Comparison of ENCODE assay signal across 14 cellular contexts in the genomic region with DNA sequence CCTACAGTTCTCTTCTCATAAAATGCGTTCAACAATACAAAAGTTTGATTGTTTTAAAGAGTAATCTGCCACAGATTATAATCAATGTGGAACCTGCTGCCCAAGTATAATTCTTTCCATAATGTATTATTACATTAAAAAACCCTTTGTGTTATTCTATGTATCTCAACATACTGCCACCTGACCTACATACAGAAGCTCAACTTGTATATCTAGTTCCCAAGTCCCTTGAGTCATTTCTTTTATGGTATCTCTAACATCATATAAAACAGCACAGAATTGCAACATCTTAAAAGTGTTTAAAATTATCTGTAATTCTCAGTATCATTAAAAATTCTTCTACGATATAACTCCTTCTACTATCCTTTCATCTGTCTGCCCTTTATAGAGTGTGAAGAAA.
DNase-seq lines count a peak whose midpoint lies in the region; ATAC-seq and TF ChIP-seq lines count a peak whose summit lies in the region.
"Had no signal": no experiment of that assay in that cellular context is flagged by ENCODE, and none has a peak within 500 bp of the region (broad histone marks: within the 10 kb centered on the region; RNA-seq: fewer than 3 reads in every experiment).

No MANE protein-coding gene starts in this region.

- POLR2A ChIA-PET in naive thymus-derived CD8-positive, alpha-beta T cell (lab: Charles Lee): interaction anchor here (1.6 kb wide), 1 partner anchor 66 kb away, joined by 3 read pairs; no protein-coding TSS in a partner anchor

- no peak overlapping the region for H3K4me3 Mint-ChIP-seq in naive thymus-derived CD8-positive, alpha-beta T cell
- no peak overlapping the region for H3K4me3 Mint-ChIP-seq in activated naive CD4-positive, alpha-beta T cell treated with anti-CD3 and anti-CD28 coated beads for 36 hours

- H3K9ac ChIP-seq in colonic mucosa (ENCODE audit: low read depth in 2 of 2, low read length in 2 of 2): no peak overlapping the region
- no peak overlapping the region for H3K9ac ChIP-seq in mucosa of rectum (ENCODE audit: low read depth in 1 of 2, low read length in 2 of 2)

- H3K4me3 ChIP-seq in left ventricle myocardium inferior: no peak overlapping the region
- H3K4me3 ChIP-seq in heart right ventricle: no peak overlapping the region
- H3K4me3 ChIP-seq in colonic mucosa: no peak overlapping the region
- no peak overlapping the region for H3K4me3 ChIP-seq in mucosa of rectum (ENCODE audit: low read length in 2 of 2)
- H3K4me3 ChIP-seq: GM12878 had no signal

- H3K27me3 ChIP-seq in left ventricle myocardium inferior (ENCODE audit: low read depth) (no peaks in the 10 kb centered on the region), heart right ventricle (no peaks in the 10 kb centered on the region), colonic mucosa (no peaks in the 10 kb centered on the region), mucosa of rectum (ENCODE audit: control insufficient read depth in 2 of 2, insufficient read depth in 2 of 2, low read length in 2 of 2) (no peaks in the 10 kb centered on the region)

- H3K27me3 Mint-ChIP-seq in naive thymus-derived CD8-positive, alpha-beta T cell: no peaks in the 10 kb centered on the region
- no peaks in the 10 kb centered on the region for H3K27me3 Mint-ChIP-seq in activated naive CD4-positive, alpha-beta T cell treated with anti-CD3 and anti-CD28 coated beads for 36 hours (ENCODE audit: low read depth)

- H3K27ac ChIP-seq in left ventricle myocardium inferior (replicated peaks) (peak overlapping the region; percentile 56), heart right ventricle (peak overlapping the region in 2 of 10 donors; percentile 41 to 51), colonic mucosa (peak overlapping the region; percentile 7), mucosa of rectum (ENCODE audit: low read depth in 2 of 2, low read length in 2 of 2) (peak overlapping the region; percentile 25 to 48)

- peaks cover 0 to 2% (median 0%) of the 10 kb centered on the region in 9 donors for H3K9me3 Mint-ChIP-seq in naive thymus-derived CD8-positive, alpha-beta T cell
- no peaks in the 10 kb centered on the region for H3K9me3 Mint-ChIP-seq in activated naive CD4-positive, alpha-beta T cell treated with anti-CD3 and anti-CD28 coated beads for 36 hours

- no peak for ATAC-seq in heart right ventricle
- no peak for ATAC-seq in naive thymus-derived CD8-positive, alpha-beta T cell
- ATAC-seq in GM19023 (IDR thresholded peaks at IDR 0.05; ENCODE audit: unreplicated experiment): no peak
- ATAC-seq: GM12878, HCT116 had no signal

- peaks cover 84% of the 10 kb centered on the region for H3K4me1 ChIP-seq in left ventricle myocardium inferior
- H3K4me1 ChIP-seq in heart right ventricle: peaks cover 2 to 87% (median 55%) of the 10 kb centered on the region in 9 donors
- peaks cover 13% of the 10 kb centered on the region for H3K4me1 ChIP-seq in colonic mucosa
- H3K4me1 ChIP-seq in mucosa of rectum (ENCODE audit: control insufficient read depth in 2 of 2, insufficient read depth in 2 of 2, low read length in 2 of 2): peaks cover 3 to 16% of the 10 kb centered on the region in 2 donors

- WGBS in heart right ventricle, 2 donors: 77 to 87% methylated on average over 2 of the region's 2 CpGs

- no peak for TF ChIP-seq CTCF in left ventricle myocardium inferior (IDR thresholded peaks at IDR 0.05; ENCODE audit: borderline replicate concordance)
- TF ChIP-seq CTCF in heart right ventricle (IDR thresholded peaks at IDR 0.05): no peak
- no peak for TF ChIP-seq CTCF in colonic mucosa (IDR thresholded peaks at IDR 0.05)

- intact Hi-C loops in left ventricle myocardium inferior (cut with micrococcal nuclease) (no loop called here), heart right ventricle (cut with DNase I) (loop anchor here in 2 of 10 donors (10.0 kb wide), 2 partner anchors 68 to 228 kb away; a partner anchor contains a TSS), colonic mucosa (cut with DNase I) (no loop called here)
- intact Hi-C loops in activated naive CD4-positive, alpha-beta T cell treated with anti-CD3 and anti-CD28 coated beads for 36 hours (cut with micrococcal nuclease): no loop called here

- no peak for DNase-seq in left ventricle myocardium inferior
- DNase-seq in heart right ventricle: no peak
- no peak for DNase-seq in colonic mucosa
- DNase-seq in naive thymus-derived CD8-positive, alpha-beta T cell: no peak
- no peak for DNase-seq in activated naive CD4-positive, alpha-beta T cell treated with anti-CD3 and anti-CD28 coated beads for 36 hours
- DNase-seq in NCI-H2196 (lab: John Stamatoyannopoulos, UW; ENCODE audit: unreplicated experiment): no peak
- DNase-seq: DMS79, Kasumi-1, NCI-H187 treated with DMSO at 0.1 percent for 48 hours, NCI-H510A had no signal

- H3K27ac Mint-ChIP-seq in naive thymus-derived CD8-positive, alpha-beta T cell: peak overlapping the region in 4 of 10 donors; percentile 2 to 57 (median 24)
- no peak overlapping the region for H3K27ac Mint-ChIP-seq in activated naive CD4-positive, alpha-beta T cell treated with anti-CD3 and anti-CD28 coated beads for 36 hours

- CTCF ChIA-PET in activated naive CD4-positive, alpha-beta T cell treated with anti-CD3 and anti-CD28 coated beads for 36 hours (lab: Charles Lee): no interaction called here

- no peaks in the 10 kb centered on the region for H3K9me3 ChIP-seq in left ventricle myocardium inferior (replicated peaks)
- no peaks in the 10 kb centered on the region for H3K9me3 ChIP-seq in heart right ventricle
- H3K9me3 ChIP-seq in colonic mucosa: no peaks in the 10 kb centered on the region
- no peaks in the 10 kb centered on the region for H3K9me3 ChIP-seq in mucosa of rectum (ENCODE audit: control insufficient read depth in 2 of 2, low read length in 2 of 2)

- peaks cover 0 to 23% (median 10%) of the 10 kb centered on the region in 3 donors for H3K36me3 Mint-ChIP-seq in naive thymus-derived CD8-positive, alpha-beta T cell
- peaks cover 26% of the 10 kb centered on the region for H3K36me3 Mint-ChIP-seq in activated naive CD4-positive, alpha-beta T cell treated with anti-CD3 and anti-CD28 coated beads for 36 hours (ENCODE audit: low read depth)

- H3K4me1 Mint-ChIP-seq in naive thymus-derived CD8-positive, alpha-beta T cell: peaks cover 31 to 88% (median 87%) of the 10 kb centered on the region in 4 donors
- H3K4me1 Mint-ChIP-seq in activated naive CD4-positive, alpha-beta T cell treated with anti-CD3 and anti-CD28 coated beads for 36 hours (ENCODE audit: low read depth): peaks cover 71% of the 10 kb centered on the region

- H3K36me3 ChIP-seq in left ventricle myocardium inferior (no peaks in the 10 kb centered on the region), heart right ventricle (peaks cover 0 to 6% (median 0%) of the 10 kb centered on the region in 9 donors), colonic mucosa (no peaks in the 10 kb centered on the region), mucosa of rectum (ENCODE audit: control insufficient read depth in 2 of 2, insufficient read depth in 2 of 2, low read length in 2 of 2) (peaks cover 0 to under 1% of the 10 kb centered on the region in 2 donors)
